25 cellular contexts compared by ENCODE assay signal in genomic region chr9:35933525-35934067, GRCh38. TPM values are rescaled to one million over a fixed set of nuclear protein-coding genes. Genes with fewer than 3 reads are reported as not detected.
A peak's percentile ranks its signal among the peaks of the same experiment; 100 is the strongest.
DNase-seq lines count a peak whose midpoint lies in the region; ATAC-seq, FAIRE-seq and TF ChIP-seq lines count a peak whose summit lies in the region.
"Had no signal": no experiment of that assay in that cellular context is flagged by ENCODE, and none has a peak within 500 bp of the region (broad histone marks: within the 10 kb centered on the region; RNA-seq: fewer than 3 reads in every experiment).

No MANE protein-coding gene starts in this region.

- ATAC-seq in GM12878: no peak

- SMC1A ChIA-PET in GM12878 (lab: Charles Lee; ENCODE audit: uncharacterized antibody, unreplicated experiment): no interaction called here

- no peak overlapping the region for H3K4me3 Mint-ChIP-seq in activated T-cell treated with anti-CD3 and anti-CD28 coated beads, Interleukin-2, amount 50 U/mL, for 24 hours
- H3K4me3 Mint-ChIP-seq: nephron progenitor cell had no signal

- peak overlapping the region; percentile 41 for H3K27ac ChIP-seq in KOPT-K1 (ENCODE audit: low read depth, low read length, poor library complexity, severe bottlenecking)
- no peak overlapping the region for H3K27ac ChIP-seq in GM12878 (ENCODE audit: control insufficient read depth, insufficient read depth)
- H3K27ac ChIP-seq: BLaER1, sigmoid colon, uterus had no signal

- H3K27me3 Mint-ChIP-seq in activated T-cell treated with anti-CD3 and anti-CD28 coated beads, Interleukin-2, amount 50 U/mL, for 24 hours: no peaks in the 10 kb centered on the region

- no TSS peak for BruUV-seq in GM12878 (replicated peaks; lab: Mats Ljungman, UMichigan)

- no peak overlapping the region for H3K9ac ChIP-seq in GM12878 (ENCODE audit: control insufficient read depth, insufficient read depth, low read length)
- H3K9ac ChIP-seq in skeletal muscle satellite cell (ENCODE audit: low read depth, low read length): peak overlapping the region; percentile 23
- H3K9ac ChIP-seq: BLaER1 had no signal

- no peaks in the 10 kb centered on the region for H3K79me2 ChIP-seq in GM12878 (ENCODE audit: control insufficient read depth, insufficient read depth, low read length)

- RAD21 ChIA-PET in GM12878 (lab: Charles Lee; ENCODE audit: unreplicated experiment): no interaction called here

- TF ChIP-seq EP300 in GM12878 (IDR thresholded peaks at IDR 0.05; ENCODE audit: borderline replicate concordance in 1 of 2, control insufficient read depth in 1 of 2, low read depth in 2 of 2, low read length in 2 of 2): no peak

- H3K27me3 ChIP-seq in GM12878 (replicated peaks in 1 of 2; ENCODE audit: control insufficient read depth in 2 of 2, insufficient read depth in 2 of 2, low read length in 1 of 2) (no peaks in the 10 kb centered on the region), skeletal muscle satellite cell (ENCODE audit: control insufficient read depth, insufficient read depth, low read length) (no peaks in the 10 kb centered on the region)
- H3K27me3 ChIP-seq: BLaER1, sigmoid colon, uterus had no signal

- no peak overlapping the region for H3K4me2 ChIP-seq in GM12878 (ENCODE audit: control insufficient read depth, insufficient read depth)
- no peak overlapping the region for H3K4me2 ChIP-seq in skeletal muscle satellite cell (ENCODE audit: low read length)
- H3K4me2 ChIP-seq: BLaER1 had no signal

- H2AFZ ChIP-seq in GM12878 (ENCODE audit: control insufficient read depth, low read depth, low read length): no peak overlapping the region

- H3K4me1 Mint-ChIP-seq in activated T-cell treated with anti-CD3 and anti-CD28 coated beads, Interleukin-2, amount 50 U/mL, for 24 hours (ENCODE audit: low read depth): peaks cover 31% of the 10 kb centered on the region
- H3K4me1 Mint-ChIP-seq: nephron progenitor cell had no signal

- peaks cover 7% of the 10 kb centered on the region for H3K9me3 ChIP-seq in KOPT-K1 (ENCODE audit: insufficient read depth, low read length, poor library complexity, severe bottlenecking)
- H3K9me3 ChIP-seq in GM12878 (replicated peaks; ENCODE audit: control insufficient read depth, insufficient read depth, low read length): no peaks in the 10 kb centered on the region
- peaks cover 5% of the 10 kb centered on the region for H3K9me3 ChIP-seq in skeletal muscle satellite cell (replicated peaks; ENCODE audit: low read length)
- H3K9me3 ChIP-seq: BLaER1, Caco-2, sigmoid colon, uterus had no signal

- POLR2A ChIA-PET in GM12878 (lab: Charles Lee): no interaction called here

- intact Hi-C loops in GM12878 (cut with micrococcal nuclease; ENCODE audit: unreplicated experiment): no loop called here
- intact Hi-C loops in cardiac septum (cut with DNase I): no loop called here

- peak overlapping the region; percentile 8 for H3K27ac Mint-ChIP-seq in activated T-cell treated with anti-CD3 and anti-CD28 coated beads, Interleukin-2, amount 50 U/mL, for 24 hours
- H3K27ac Mint-ChIP-seq: nephron progenitor cell had no signal

- peaks cover 7% of the 10 kb centered on the region for H3K9me3 Mint-ChIP-seq in activated T-cell treated with anti-CD3 and anti-CD28 coated beads, Interleukin-2, amount 50 U/mL, for 24 hours

- no peaks in the 10 kb centered on the region for H3K36me3 Mint-ChIP-seq in activated T-cell treated with anti-CD3 and anti-CD28 coated beads, Interleukin-2, amount 50 U/mL, for 24 hours (ENCODE audit: low read depth)

- no peak for TF ChIP-seq RAD21 in GM12878 (IDR thresholded peaks at IDR 0.05; ENCODE audit: insufficient read depth, low read depth, low read length)

- H3K4me1 ChIP-seq in GM12878 (ENCODE audit: control insufficient read depth, insufficient read depth, low read length) (peaks cover 3% of the 10 kb centered on the region), skeletal muscle satellite cell (ENCODE audit: control insufficient read depth, insufficient read depth, low read length) (peaks cover 64% of the 10 kb centered on the region)
- H3K4me1 ChIP-seq: uterus had no signal

- TF ChIP-seq POLR2A in GM12878 (IDR thresholded peaks at IDR 0.05; ENCODE audit: low read depth, low read length): no peak

- in situ Hi-C loops in GM12878 (cut with MboI): no loop called here

- CTCF ChIA-PET in GM12878 (lab: Yijun Ruan, JAX): no interaction called here

- no peak for DNase-seq in activated T-cell treated with anti-CD3 and anti-CD28 coated beads, Interleukin-2, amount 50 U/mL, for 24 hours
- no peak for DNase-seq in activated T-cell treated with anti-CD3 and anti-CD28 coated beads, Interleukin-2, amount 50 U/mL, for 1 hour
- DNase-seq in GM12878 (ENCODE audit: low read depth, low spot score) (no peak), NCI-H526 (lab: John Stamatoyannopoulos, UW) (no peak), superior temporal gyrus (ENCODE audit: extremely low spot score) (no peak), cardiac septum (ENCODE audit: low spot score) (no peak)
- DNase-seq: ACHN; activated CD4-positive, alpha-beta T cell treated with anti-CD3 and anti-CD28 coated beads, Interleukin-2, amount 50 U/mL, for 4 hours; activated CD8-positive, alpha-beta memory T cell treated with anti-CD3 and anti-CD28 coated beads, Interleukin-2, amount 50 U/mL, for 48 hours; activated naive CD4-positive, alpha-beta T cell; Caco-2; GOT3; head of caudate nucleus; left cardiac atrium; NCI-H1694; NCI-H69; nephron progenitor cell; sigmoid colon; stimulated activated CD8-positive, alpha-beta memory T cell treated with anti-CD3 and anti-CD28 coated beads, Interleukin-4, amount 100 ng/mL, for 48 hours; uterus had no signal

- no peak for TF ChIP-seq CTCF in GM12878 (IDR thresholded peaks at IDR 0.05 in 2 of 3, conservative IDR thresholded peaks at IDR 0.05 in 1 of 3; ENCODE audit: control insufficient read depth in 2 of 3, extremely low read depth in 1 of 3, insufficient read depth in 1 of 3, low read depth in 3 of 3, low read length in 3 of 3)

- peak; percentile 61 for FAIRE-seq in GM12878 (lab: Jason Lieb, UNC)

- WGBS in GM12878 (ENCODE audit: insufficient coverage, insufficient replicate concordance, low lambda C conversion rate, missing lambda C conversion rate): 18% methylated on average over 4 of the region's 4 CpGs

- H3K36me3 ChIP-seq in KOPT-K1 (ENCODE audit: insufficient read depth, low read length) (no peaks in the 10 kb centered on the region), GM12878 (ENCODE audit: control insufficient read depth in 2 of 2, insufficient read depth in 2 of 2, low read length in 1 of 2) (no peaks in the 10 kb centered on the region), skeletal muscle satellite cell (ENCODE audit: insufficient read depth, low read length) (no peaks in the 10 kb centered on the region)
- H3K36me3 ChIP-seq: BLaER1, sigmoid colon, uterus had no signal

- no peak overlapping the region; the same call in 1 of the 2 replicates for H3K4me3 ChIP-seq in GM12878
- no peak overlapping the region for H3K4me3 ChIP-seq in skeletal muscle satellite cell (ENCODE audit: low read length)
- H3K4me3 ChIP-seq: BLaER1, sigmoid colon, uterus had no signal

- H4K20me1 ChIP-seq in GM12878 (ENCODE audit: control insufficient read depth, insufficient read depth): no peaks in the 10 kb centered on the region
- H4K20me1 ChIP-seq: BLaER1 had no signal

RNA-seq across cellular contexts. Expression of gene SPAAR, which starts 24.3 kb away (rescaled TPM):
- not detected in 2 replicates for total RNA-seq in GM12878 (2013; cell fraction: nucleolus; rRNA removed)
- total RNA-seq in GM12878 (2014; rRNA removed) (not detected in 2 replicates), GM12878 (2014; rRNA removed; fragmentation: Illumina TruSeq; extraction: Trizol) (not detected in 2 replicates), GM12878 (2021) (not detected in 2 replicates), cardiac septum (4.0 TPM)
- polyA plus RNA-seq in GM12878 (2011; ENCODE audit: low read depth): not detected
- polyA plus RNA-seq in GM12878 (2011; rRNA removed) (not detected in 2 replicates), GM12878 (2014; fragmentation: Illumina TruSeq; extraction: Trizol) (not detected in 2 replicates), GM12878 (2014; fragmentation: Nextera tagmentation; extraction: Ambion mirVana) (not detected), GM12878 (2014; rRNA removed) (not detected in 2 replicates), GM12878 (2016; fragmentation: Nextera tagmentation; extraction: Ambion mirVana) (not detected)
- polyA plus RNA-seq in GM12878 (2011; cell fraction: cytosol; rRNA removed): not detected in 2 replicates
- not detected in 2 replicates for polyA plus RNA-seq in GM12878 (2011; cell fraction: nucleus; rRNA removed)
- not detected in 2 replicates for polyA plus RNA-seq in GM12878 (2012)
- polyA minus RNA-seq in GM12878 (2011; rRNA and poly(A)+ RNA removed): not detected in 2 replicates
- polyA minus RNA-seq in GM12878 (2011; cell fraction: cytosol; rRNA and poly(A)+ RNA removed): not detected in 2 replicates
- not detected in 2 replicates for polyA minus RNA-seq in GM12878 (2011; cell fraction: nucleus; rRNA and poly(A)+ RNA removed)
- total RNA-seq in skeletal muscle satellite cell (2012; rRNA removed): 0.76 and 1.5 TPM in 2 replicates
- total RNA-seq: Caco-2 had no signal

RNA-seq across cellular contexts. Expression of gene OR2S2, which starts 24.4 kb away (rescaled TPM):
- total RNA-seq in GM12878 (2013; cell fraction: nucleolus; rRNA removed): not detected in 2 replicates
- not detected in 2 replicates for total RNA-seq in GM12878 (2014; rRNA removed)
- total RNA-seq in GM12878 (2014; rRNA removed; fragmentation: Illumina TruSeq; extraction: Trizol): not detected in 2 replicates
- total RNA-seq in GM12878 (2021): not detected in 2 replicates
- not detected for polyA plus RNA-seq in GM12878 (2011; ENCODE audit: low read depth)
- not detected in 2 replicates for polyA plus RNA-seq in GM12878 (2011; rRNA removed)
- not detected in 2 replicates for polyA plus RNA-seq in GM12878 (2011; cell fraction: cytosol; rRNA removed)
- not detected in 2 replicates for polyA plus RNA-seq in GM12878 (2011; cell fraction: nucleus; rRNA removed)
- polyA plus RNA-seq in GM12878 (2012): not detected in 2 replicates
- not detected in 2 replicates for polyA plus RNA-seq in GM12878 (2014; fragmentation: Illumina TruSeq; extraction: Trizol)
- polyA plus RNA-seq in GM12878 (2014; fragmentation: Nextera tagmentation; extraction: Ambion mirVana): not detected
- not detected in 2 replicates for polyA plus RNA-seq in GM12878 (2014; rRNA removed)
- not detected for polyA plus RNA-seq in GM12878 (2016; fragmentation: Nextera tagmentation; extraction: Ambion mirVana)
- not detected in 2 replicates for polyA minus RNA-seq in GM12878 (2011; rRNA and poly(A)+ RNA removed)
- not detected in 2 replicates for polyA minus RNA-seq in GM12878 (2011; cell fraction: cytosol; rRNA and poly(A)+ RNA removed)
- not detected in 2 replicates for polyA minus RNA-seq in GM12878 (2011; cell fraction: nucleus; rRNA and poly(A)+ RNA removed)
- total RNA-seq in skeletal muscle satellite cell (2012; rRNA removed): not detected in 2 replicates
- total RNA-seq in cardiac septum: not detected
- total RNA-seq: Caco-2, left cardiac atrium, mesenteric fat pad, posterior vena cava, sigmoid colon, uterus had no signal
- polyA plus RNA-seq: sigmoid colon had no signal

RNA-seq across cellular contexts. Expression of gene HRCT1, which starts 27.6 kb away (rescaled TPM):
- total RNA-seq in GM12878 (2013; cell fraction: nucleolus; rRNA removed): not detected in 2 replicates
- not detected in 2 replicates for total RNA-seq in GM12878 (2014; rRNA removed)
- total RNA-seq in GM12878 (2014; rRNA removed; fragmentation: Illumina TruSeq; extraction: Trizol): not detected in 2 replicates
- not detected in 2 replicates for total RNA-seq in GM12878 (2021)
- polyA plus RNA-seq in GM12878 (2011; ENCODE audit: low read depth): not detected
- not detected in 2 replicates for polyA plus RNA-seq in GM12878 (2011; rRNA removed)
- not detected in 2 replicates for polyA plus RNA-seq in GM12878 (2011; cell fraction: cytosol; rRNA removed)
- polyA plus RNA-seq in GM12878 (2011; cell fraction: nucleus; rRNA removed): not detected in 2 replicates
- polyA plus RNA-seq in GM12878 (2012): not detected in 2 replicates
- polyA plus RNA-seq in GM12878 (2014; fragmentation: Illumina TruSeq; extraction: Trizol): not detected in 2 replicates
- polyA plus RNA-seq in GM12878 (2014; fragmentation: Nextera tagmentation; extraction: Ambion mirVana): not detected
- not detected in 2 replicates for polyA plus RNA-seq in GM12878 (2014; rRNA removed)
- not detected for polyA plus RNA-seq in GM12878 (2016; fragmentation: Nextera tagmentation; extraction: Ambion mirVana)
- polyA minus RNA-seq in GM12878 (2011; rRNA and poly(A)+ RNA removed): not detected in 2 replicates
- polyA minus RNA-seq in GM12878 (2011; cell fraction: cytosol; rRNA and poly(A)+ RNA removed): not detected in 2 replicates
- not detected in 2 replicates for polyA minus RNA-seq in GM12878 (2011; cell fraction: nucleus; rRNA and poly(A)+ RNA removed)
- 0.25 and 2.4 TPM in 2 replicates for total RNA-seq in skeletal muscle satellite cell (2012; rRNA removed)
- total RNA-seq in cardiac septum: 1.5 TPM
- total RNA-seq: Caco-2 had no signal
